16 cellular contexts compared by ENCODE assay signal in the genomic region with DNA sequence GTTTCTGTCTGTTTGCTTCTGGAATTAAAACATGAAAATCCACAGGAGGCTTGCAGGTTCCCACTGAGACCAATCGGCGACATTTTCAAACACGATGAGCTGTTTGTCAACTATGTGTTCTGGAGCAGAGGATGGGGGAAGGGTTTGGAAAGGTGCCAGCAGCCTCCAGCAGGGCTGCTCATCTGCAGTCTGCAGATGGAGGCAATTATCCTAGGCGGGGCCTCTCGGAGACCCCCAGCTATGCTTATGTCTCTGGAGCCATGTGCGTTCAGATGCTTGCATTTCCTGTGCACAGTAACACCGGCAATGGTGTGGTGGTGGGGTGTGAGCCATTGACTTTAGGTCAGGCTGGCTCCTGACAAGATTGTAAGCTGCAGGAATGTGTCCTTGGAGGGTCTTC. TPM values are rescaled to one million over a fixed set of nuclear protein-coding genes. Genes with fewer than 3 reads are reported as not detected.
DNase-seq lines count a peak whose midpoint lies in the region; ATAC-seq, FAIRE-seq and TF ChIP-seq lines count a peak whose summit lies in the region.
"Had no signal": no experiment of that assay in that cellular context is flagged by ENCODE, and none has a peak within 500 bp of the region (broad histone marks: within the 10 kb centered on the region; RNA-seq: fewer than 3 reads in every experiment).

No MANE protein-coding gene starts in this region.

- DNase-seq in ELF-1 (ENCODE audit: low read depth, low spot score) (peak; percentile 50), NCI-H1694 treated with DMSO at 0.1 percent for 48 hours (lab: John Stamatoyannopoulos, UW) (peak; percentile 90), astrocyte (ENCODE audit: low read depth) (no peak), iris pigment epithelial cell (ENCODE audit: low read depth) (peak; percentile 41), Right ventricle myocardium inferior (ENCODE audit: missing footprints) (no peak)
- DNase-seq: activated CD8-positive, alpha-beta T cell treated with anti-CD3 and anti-CD28 coated beads for 36 hours; amygdala; SJCRH30; stimulated activated CD4-positive, alpha-beta T cell treated with anti-CD3 and anti-CD28 coated beads, Interleukin-2, amount 100 ng/mL, for 24 hours had no signal

- intact Hi-C loops in Right ventricle myocardium inferior (cut with DNase I) = no loop called here

- H3K4me1 ChIP-seq in astrocyte (ENCODE audit: insufficient read depth, low read length) = peaks cover 32% of the 10 kb centered on the region
- H3K4me1 ChIP-seq: right atrium auricular region, SJCRH30 had no signal

- no peak overlapping the region for H3K4me3 ChIP-seq in astrocyte (ENCODE audit: insufficient read depth, low read depth, low read length)
- H3K4me3 ChIP-seq: right atrium auricular region, SJCRH30 had no signal

- H3K36me3 Mint-ChIP-seq in astrocyte (ENCODE audit: low read depth, unreplicated experiment) = no peaks in the 10 kb centered on the region

- H3K4me2 ChIP-seq in astrocyte (ENCODE audit: low read length) = peak overlapping the region; percentile 19

- no peak overlapping the region for H3K9ac ChIP-seq in astrocyte (ENCODE audit: low read length)

- peaks cover 7% of the 10 kb centered on the region for H3K27me3 ChIP-seq in astrocyte (ENCODE audit: insufficient read depth, low read length)
- H3K27me3 ChIP-seq: right atrium auricular region, SJCRH30 had no signal

- no peak for TF ChIP-seq CTCF in astrocyte (IDR thresholded peaks at IDR 0.05; ENCODE audit: insufficient read depth, low read depth, low read length)

- no peak for FAIRE-seq in astrocyte (lab: Jason Lieb, UNC)

- peak overlapping the region; percentile 63 for H3K27ac Mint-ChIP-seq in astrocyte (ENCODE audit: unreplicated experiment)
- H3K27ac Mint-ChIP-seq: activated CD8-positive, alpha-beta T cell treated with anti-CD3 and anti-CD28 coated beads for 36 hours had no signal

- ATAC-seq in HG02884 (IDR thresholded peaks at IDR 0.05; ENCODE audit: unreplicated experiment) (no peak), Right ventricle myocardium inferior (no peak), HG03159 (IDR thresholded peaks at IDR 0.05; ENCODE audit: unreplicated experiment) (no peak), GM21737 (IDR thresholded peaks at IDR 0.05; ENCODE audit: unreplicated experiment) (no peak)
- ATAC-seq: activated CD8-positive, alpha-beta T cell treated with anti-CD3 and anti-CD28 coated beads for 36 hours had no signal

- no peaks in the 10 kb centered on the region for H3K9me3 Mint-ChIP-seq in astrocyte (ENCODE audit: unreplicated experiment)
- H3K9me3 Mint-ChIP-seq: activated CD8-positive, alpha-beta T cell treated with anti-CD3 and anti-CD28 coated beads for 36 hours had no signal

- no peak overlapping the region for H3K4me3 Mint-ChIP-seq in astrocyte (ENCODE audit: unreplicated experiment)
- H3K4me3 Mint-ChIP-seq: activated CD8-positive, alpha-beta T cell treated with anti-CD3 and anti-CD28 coated beads for 36 hours had no signal

- no peaks in the 10 kb centered on the region for H3K36me3 ChIP-seq in astrocyte (ENCODE audit: insufficient read depth, low read length)
- H3K36me3 ChIP-seq: right atrium auricular region, SJCRH30 had no signal

- no peaks in the 10 kb centered on the region for H4K20me1 ChIP-seq in astrocyte (ENCODE audit: insufficient read depth, low read length)

- no peaks in the 10 kb centered on the region for H3K79me2 ChIP-seq in astrocyte (ENCODE audit: insufficient read depth, low read length)

- no peaks in the 10 kb centered on the region for H3K9me3 ChIP-seq in astrocyte (ENCODE audit: insufficient read depth, low read depth, low read length)
- H3K9me3 ChIP-seq: right atrium auricular region, SJCRH30 had no signal

- H3K4me1 Mint-ChIP-seq in astrocyte (ENCODE audit: low read depth, unreplicated experiment) = peaks cover 37% of the 10 kb centered on the region

- no peak overlapping the region for H2AFZ ChIP-seq in astrocyte (ENCODE audit: low read depth, low read length)

- H3K27me3 Mint-ChIP-seq in astrocyte (ENCODE audit: low read depth, unreplicated experiment) = peaks cover 11% of the 10 kb centered on the region

- H3K27ac ChIP-seq in astrocyte (ENCODE audit: low read depth, low read length) = no peak overlapping the region
- H3K27ac ChIP-seq: right atrium auricular region, SJCRH30 had no signal

RNA-seq across cellular contexts. Expression of gene RPH3A, which starts 51.7 kb away (rescaled TPM):
- not detected in 2 replicates for total RNA-seq in astrocyte
- total RNA-seq in Right ventricle myocardium inferior = 0.14 TPM
- total RNA-seq: activated CD8-positive, alpha-beta T cell treated with anti-CD3 and anti-CD28 coated beads for 36 hours; dermis microvascular lymphatic vessel endothelial cell; fibroblast of villous mesenchyme; lung microvascular endothelial cell; right atrium auricular region; SJCRH30 had no signal

Comparison
In these comparisons a context has a peak if more than half of its experiments do, and no peak if none do; other contexts are left out.
1. DNase-seq: peak in ELF-1 (single experiment), NCI-H1694 treated with DMSO at 0.1 percent for 48 hours (single experiment) and iris pigment epithelial cell (single experiment); none in astrocyte (single experiment) and Right ventricle myocardium inferior (single experiment).